Comparison of ENCODE assay signal across 8 cellular contexts in genomic region chr2:10721344-10722251, GRCh38. TPM values are rescaled to one million over a fixed set of nuclear protein-coding genes. Genes with fewer than 3 reads are reported as not detected.
DNase-seq lines count a peak whose midpoint lies in the region; ATAC-seq and TF ChIP-seq lines count a peak whose summit lies in the region.

ATP6V1C2 (plus strand) TSS chr2:10721630; CDS start chr2:10722850, 1,220 bp downstream.

- H3K4me3 ChIP-seq in cardiac fibroblast (replicated peaks in 1 of 2; ENCODE audit: low read depth in 2 of 2, low read length in 2 of 2) = peak within 1 kb of the TSS; percentile 18 to 35
- H3K4me3 ChIP-seq in mesendoderm (ENCODE audit: low read length) = no peak within 1 kb of the TSS

- no peak within 1 kb of the TSS for H3K18ac ChIP-seq in mesendoderm (ENCODE audit: low read length)

- no peak within 1 kb of the TSS for H4K8ac ChIP-seq in mesendoderm (ENCODE audit: low read depth, low read length)

- H2BK15ac ChIP-seq in mesendoderm (replicated peaks; ENCODE audit: low read depth) = no peak within 1 kb of the TSS

- H3K56ac ChIP-seq in mesendoderm (ENCODE audit: low read length) = peak within 1 kb of the TSS; percentile 15

- DNase-seq in NCI-H82 (lab: John Stamatoyannopoulos, UW) (peak; percentile 62), NCI-H82 treated with DMSO at 0.1 percent for 48 hours (lab: John Stamatoyannopoulos, UW; ENCODE audit: unreplicated experiment) (no peak), NCI-H1930 (lab: John Stamatoyannopoulos, UW) (peak; percentile 15 to 29), cardiac fibroblast (ENCODE audit: low read depth in 2 of 2) (no peak), mesendoderm (peak; percentile 30), Ammon's horn (ENCODE audit: low spot score) (no peak), DMS114 treated with DMSO at 0.1 percent for 48 hours (lab: John Stamatoyannopoulos, UW; ENCODE audit: unreplicated experiment) (no peak)

- no CpG with 5 or more reads among the region's 109 CpGs for WGBS in mesendoderm (ENCODE audit: extremely low coverage, insufficient coverage, low lambda C conversion rate)

- H3K27ac ChIP-seq in mesendoderm (ENCODE audit: low read depth, low read length) = no peak within 1 kb of the TSS

- no peak within 1 kb of the TSS for H2BK5ac ChIP-seq in mesendoderm (ENCODE audit: low read length)

- no peaks in the 10 kb centered on the region for H3K4me1 ChIP-seq in mesendoderm (ENCODE audit: control insufficient read depth, low read depth, low read length)

- no peak within 1 kb of the TSS for H2AK5ac ChIP-seq in mesendoderm (ENCODE audit: low read length)

- H3K9ac ChIP-seq in mesendoderm (ENCODE audit: low read length) = no peak within 1 kb of the TSS

- peak; percentile 87 for ATAC-seq in GM21529 (IDR thresholded peaks at IDR 0.05; ENCODE audit: unreplicated experiment)

- H3K23ac ChIP-seq in mesendoderm (ENCODE audit: low read length) = peak within 1 kb of the TSS; percentile 45

- H3K4me2 ChIP-seq in mesendoderm (ENCODE audit: low read length) = peak within 1 kb of the TSS; percentile 48

- no peaks in the 10 kb centered on the region for H3K79me2 ChIP-seq in mesendoderm (ENCODE audit: control insufficient read depth, insufficient read depth, low read length)

- no peaks in the 10 kb centered on the region for H3K36me3 ChIP-seq in mesendoderm (ENCODE audit: control insufficient read depth, insufficient read depth, low read length)

- no peak for TF ChIP-seq CTCF in cardiac fibroblast (IDR thresholded peaks at IDR 0.05; ENCODE audit: low read depth, low read length)

- H3K4ac ChIP-seq in mesendoderm (ENCODE audit: low read depth, low read length) = no peak within 1 kb of the TSS

- H4K5ac ChIP-seq in mesendoderm (ENCODE audit: low read length) = no peak within 1 kb of the TSS

- H3K27me3 ChIP-seq in mesendoderm (ENCODE audit: insufficient read depth, low read length, poor library complexity) = peaks cover 40% of the 10 kb centered on the region

- no peak within 1 kb of the TSS for H2BK120ac ChIP-seq in mesendoderm (ENCODE audit: low read depth, low read length)

- H3K79me1 ChIP-seq in mesendoderm (ENCODE audit: low read length) = no peaks in the 10 kb centered on the region

RNA-seq across cellular contexts. Expression of gene ATP6V1C2, which starts in this region (rescaled TPM):
- 0.10 TPM for polyA plus RNA-seq in mesendoderm (2013, experiment 1 of 2)
- 0.15 TPM for polyA plus RNA-seq in mesendoderm (2013, experiment 2 of 2)

Comparison
In these comparisons a context has a peak if more than half of its experiments do, and no peak if none do; other contexts are left out.
1. DNase-seq: peak in NCI-H82 (single experiment), NCI-H1930 (2 of 2) and mesendoderm (single experiment); none in NCI-H82 treated with DMSO at 0.1 percent for 48 hours (single experiment), cardiac fibroblast (0 of 2), Ammon's horn (single experiment) and DMS114 treated with DMSO at 0.1 percent for 48 hours (single experiment).